1 cellular context compared by ENCODE assay signal in the genomic region with DNA sequence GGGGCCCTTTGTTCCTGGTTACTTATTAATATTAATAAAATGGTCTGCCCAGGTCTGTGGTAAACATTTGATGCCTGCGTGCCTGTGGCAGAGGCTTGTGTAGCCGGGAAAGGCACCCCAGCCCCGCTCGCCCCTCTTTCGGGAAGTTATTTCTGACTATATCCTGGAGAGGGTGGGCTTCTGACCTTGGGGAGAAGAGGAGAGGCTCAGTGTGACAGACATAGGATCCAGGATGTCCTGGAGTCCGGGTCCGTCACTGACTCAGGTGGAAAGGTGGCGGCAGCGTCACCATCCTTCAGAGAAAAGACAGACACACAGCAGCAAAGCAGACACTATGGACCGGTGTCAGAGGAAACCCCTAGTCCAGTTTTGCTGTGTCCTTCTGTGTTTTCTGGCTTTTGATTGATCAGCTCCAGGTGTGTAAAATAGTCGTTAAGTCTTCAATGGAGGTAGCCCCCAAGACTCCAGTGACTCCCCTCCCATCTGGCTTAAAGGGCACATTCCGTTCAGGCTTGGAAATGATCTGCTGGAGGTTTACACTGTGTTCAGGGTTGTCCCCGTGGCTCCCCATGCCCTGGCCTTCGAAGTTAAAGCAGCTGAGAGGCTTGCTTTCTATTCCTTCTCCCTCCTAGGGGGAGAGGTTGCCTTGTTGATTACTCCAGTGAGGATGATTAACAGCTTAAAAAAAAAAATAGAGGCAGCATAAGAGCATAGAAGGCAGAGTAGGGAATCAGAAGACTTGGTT.
TF ChIP-seq lines count a peak whose summit lies in the region.

No MANE protein-coding gene starts in this region.

TF ChIP-seq in IMR-90, 13 proteins besides CTCF, POLR2A, EP300 and RAD21 (continued from another document):
- TF ChIP-seq RCOR1 (IDR thresholded peaks at IDR 0.05; ENCODE audit: insufficient replicate concordance, low read length): no peak
- no peak for TF ChIP-seq CEBPB (IDR thresholded peaks at IDR 0.05; ENCODE audit: low read depth, low read length)
- TF ChIP-seq NFE2L2 (IDR thresholded peaks at IDR 0.05; ENCODE audit: low read depth, low read length): no peak
- TF ChIP-seq RFX5 (IDR thresholded peaks at IDR 0.05; ENCODE audit: low read depth, low read length): no peak
- no peak for TF ChIP-seq SMC3 (IDR thresholded peaks at IDR 0.05; ENCODE audit: low read depth, low read length)
- TF ChIP-seq BHLHE40 (IDR thresholded peaks at IDR 0.05; ENCODE audit: low read depth, low read length): no peak
- no peak for TF ChIP-seq MXI1 (IDR thresholded peaks at IDR 0.05; ENCODE audit: borderline replicate concordance, low read depth, low read length)
- no peak for TF ChIP-seq FOS (IDR thresholded peaks at IDR 0.05; ENCODE audit: low read depth, low read length)
- TF ChIP-seq MAZ (IDR thresholded peaks at IDR 0.05; ENCODE audit: borderline replicate concordance, low read depth, low read length): no peak
TF ChIP-seq in IMR-90: peak in this region for 0.
